Comparison of ENCODE assay signal across 8 cellular contexts in genomic region chr6:42781811-42782688, GRCh38. TPM values are rescaled to one million over a fixed set of nuclear protein-coding genes. Genes with fewer than 3 reads are reported as not detected.
DNase-seq lines count a peak whose midpoint lies in the region; ATAC-seq and TF ChIP-seq lines count a peak whose summit lies in the region.

Gene BICRAL (plus strand): TSS chr6:42782052. CDS start chr6:42822023, 39,971 bp downstream.

- 0 to 1% (median 1%) methylated on average over 50 to 68 of the region's 70 CpGs for WGBS in spleen, 5 donors

- intact Hi-C loops in spleen (cut with DNase I; ENCODE audit: low total_unique reads), result no loop called here

- H3K9me3 ChIP-seq in spleen, result no peaks in the 10 kb centered on the region

- H3K4me3 ChIP-seq in spleen, result peak within 1 kb of the TSS; percentile 46 to 71 (median 56)

- TF ChIP-seq POLR2A in spleen (IDR thresholded peaks at IDR 0.05), result no peak

- TF ChIP-seq CTCF in spleen (IDR thresholded peaks at IDR 0.05 in 8 of 11, conservative IDR thresholded peaks at IDR 0.05 in 3 of 11), result no peak

- peak; percentile 69 for DNase-seq in 8988T
- peak; percentile 58 for DNase-seq in NCI-H226
- DNase-seq in caudate nucleus (lab: John Stamatoyannopoulos, UW), result peak in 33 of 61 donors; percentile 17 to 79 (median 47)
- peak; percentile 70 for DNase-seq in islet precursor cell
- peak; percentile 89 for DNase-seq in spleen

- H3K4me1 ChIP-seq in spleen, result peaks cover 37 to 75% (median 50%) of the 10 kb centered on the region in 6 donors

- H3K27me3 ChIP-seq in spleen (replicated peaks in 1 of 7), result no peaks in the 10 kb centered on the region

- peak; percentile 3 for ATAC-seq in GM19324 (IDR thresholded peaks at IDR 0.05; ENCODE audit: low FRiP score, unreplicated experiment)
- peak; percentile 24 to 30 for ATAC-seq in activated CD4-positive, CD25-positive, alpha-beta regulatory T cell treated with anti-CD3 and anti-CD28 coated beads, Interleukin-2, amount 50 U/mL, for 24 hours
- ATAC-seq in GM21717 (IDR thresholded peaks at IDR 0.05; ENCODE audit: unreplicated experiment), result no peak

- H3K27ac ChIP-seq in caudate nucleus (ENCODE audit: low read depth, low read length), result peak within 1 kb of the TSS; percentile 99
- H3K27ac ChIP-seq in spleen, result peak within 1 kb of the TSS; percentile 97 to 100 (median 100)

- H3K36me3 ChIP-seq in spleen, result no peaks in the 10 kb centered on the region

RNA-seq across cellular contexts. Expression of gene BICRAL, which starts in this region (rescaled TPM):
- 10 to 100 TPM; 20.0 to 27.5 (median 25.3) TPM for total RNA-seq in spleen
- polyA plus RNA-seq in spleen, result 1 to 10 TPM; 3.4 to 4.8 (median 3.4) TPM
